12 cellular contexts compared by ENCODE assay signal in the genomic region with DNA sequence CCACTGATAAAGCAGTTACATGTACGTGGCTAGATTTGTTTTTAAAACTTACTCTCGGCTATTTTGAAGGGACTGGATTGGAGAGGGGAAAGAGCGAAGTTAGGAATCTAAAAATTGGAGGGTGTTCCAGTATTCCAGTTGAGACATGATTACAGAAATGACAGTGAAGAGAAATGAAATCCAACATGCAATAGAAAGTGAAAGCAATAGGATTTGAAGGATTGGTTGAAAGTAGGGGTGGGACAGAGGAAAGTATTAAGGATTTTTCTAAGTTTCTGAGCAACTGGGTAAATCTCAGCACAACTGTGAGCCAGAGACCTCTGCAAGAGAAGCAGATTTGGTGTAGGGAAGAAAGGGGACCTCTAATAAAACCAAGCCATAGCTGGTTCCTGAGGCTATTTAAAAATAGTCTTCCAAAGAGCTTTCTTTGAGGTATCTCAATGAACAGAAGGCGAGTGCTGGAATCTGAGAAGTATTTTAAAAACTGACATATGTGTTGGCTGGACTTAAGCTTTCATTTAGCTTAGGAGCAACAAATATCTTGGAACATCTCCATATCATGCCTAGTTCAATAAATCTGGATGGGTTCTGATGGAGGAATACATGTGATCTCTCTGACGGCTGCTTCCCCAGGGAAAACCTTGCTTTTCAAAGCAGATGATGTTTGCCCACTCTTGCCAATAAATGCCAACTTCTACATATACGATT.
A peak's percentile ranks its signal among the peaks of the same experiment; 100 is the strongest.
DNase-seq lines count a peak whose midpoint lies in the region; ATAC-seq and TF ChIP-seq lines count a peak whose summit lies in the region.
"Had no signal": no experiment of that assay in that cellular context is flagged by ENCODE, and none has a peak within 500 bp of the region (broad histone marks: within the 10 kb centered on the region; RNA-seq: fewer than 3 reads in every experiment).

No MANE protein-coding gene starts in this region.

- H3K36me3 ChIP-seq in adrenal gland (replicated peaks in 1 of 2) = no peaks in the 10 kb centered on the region
- no peaks in the 10 kb centered on the region for H3K36me3 ChIP-seq in upper lobe of right lung

- WGBS in adrenal gland, 4 donors = 36 to 45% (median 43%) methylated on average over 6 of the region's 6 CpGs

- peak overlapping the region; percentile 36 for H3K27ac Mint-ChIP-seq in nephron progenitor cell
- no peak overlapping the region for H3K27ac Mint-ChIP-seq in activated T-helper 2 cell treated with anti-CD3 and anti-CD28 coated beads, Interferon-gamma antibody, Interleukin-2, Interleukin-4, amounts not matched to agents 10 μg/mL and 5 μg/mL and 100 μg/mL, durations not matched to agents 14 hours and 24 hours and 36 hours
- no peak overlapping the region for H3K27ac Mint-ChIP-seq in immature natural killer cell
- H3K27ac Mint-ChIP-seq: activated CD8-positive, alpha-beta T cell treated with anti-CD3 and anti-CD28 coated beads, Interleukin-2, amount 10 ng/mL, durations not matched to agents 7 days and 5 days; naive thymus-derived CD8-positive, alpha-beta T cell; T-cell had no signal

- DNase-seq in adrenal gland (no peak), fibroblast of the conjunctiva (ENCODE audit: low read depth) (peak; percentile 5), nephron progenitor cell (no peak), upper lobe of right lung (no peak), immature natural killer cell (no peak), GM13976 (ENCODE audit: low spot score) (no peak)
- no peak for DNase-seq in activated T-helper 2 cell treated with anti-CD3 and anti-CD28 coated beads, Interferon-gamma antibody, Interleukin-2, Interleukin-4, amounts not matched to agents 10 μg/mL and 5 μg/mL and 100 μg/mL, durations not matched to agents 14 hours and 24 hours and 36 hours (ENCODE audit: low spot score)
- DNase-seq: activated CD8-positive, alpha-beta T cell treated with anti-CD3 and anti-CD28 coated beads, Interleukin-2, amount 10 ng/mL, durations not matched to agents 7 days and 5 days; amniotic stem cell; naive thymus-derived CD8-positive, alpha-beta T cell; T-cell had no signal

- in situ Hi-C loops in GM13976 (cut with MboI; ENCODE audit: low sequenced_read_pairs, unreplicated experiment) = no loop called here

- peaks cover 26% of the 10 kb centered on the region for H3K9me3 Mint-ChIP-seq in nephron progenitor cell
- H3K9me3 Mint-ChIP-seq in activated T-helper 2 cell treated with anti-CD3 and anti-CD28 coated beads, Interferon-gamma antibody, Interleukin-2, Interleukin-4, amounts not matched to agents 10 μg/mL and 5 μg/mL and 100 μg/mL, durations not matched to agents 14 hours and 24 hours and 36 hours = no peaks in the 10 kb centered on the region
- peaks cover 0 to 2% (median 0%) of the 10 kb centered on the region in 6 donors for H3K9me3 Mint-ChIP-seq in immature natural killer cell
- H3K9me3 Mint-ChIP-seq: T-cell had no signal

- H3K36me3 Mint-ChIP-seq in nephron progenitor cell (ENCODE audit: low read depth) (peaks cover 21% of the 10 kb centered on the region), immature natural killer cell (no peaks in the 10 kb centered on the region)
- no peaks in the 10 kb centered on the region for H3K36me3 Mint-ChIP-seq in activated T-helper 2 cell treated with anti-CD3 and anti-CD28 coated beads, Interferon-gamma antibody, Interleukin-2, Interleukin-4, amounts not matched to agents 10 μg/mL and 5 μg/mL and 100 μg/mL, durations not matched to agents 14 hours and 24 hours and 36 hours (ENCODE audit: low read depth)
- H3K36me3 Mint-ChIP-seq: T-cell had no signal

- H3K4me1 Mint-ChIP-seq in nephron progenitor cell (peaks cover 47% of the 10 kb centered on the region), immature natural killer cell (no peaks in the 10 kb centered on the region)
- peaks cover 2% of the 10 kb centered on the region for H3K4me1 Mint-ChIP-seq in activated T-helper 2 cell treated with anti-CD3 and anti-CD28 coated beads, Interferon-gamma antibody, Interleukin-2, Interleukin-4, amounts not matched to agents 10 μg/mL and 5 μg/mL and 100 μg/mL, durations not matched to agents 14 hours and 24 hours and 36 hours (ENCODE audit: low read depth)
- H3K4me1 Mint-ChIP-seq: T-cell had no signal

- intact Hi-C loops in adrenal gland (cut with DNase I) = no loop called here
- intact Hi-C loops in upper lobe of right lung (cut with DNase I) = loop anchor here (10.0 kb wide), 1 partner anchor 61 kb away; no protein-coding TSS in a partner anchor
- intact Hi-C loops in activated T-helper 2 cell treated with anti-CD3 and anti-CD28 coated beads, Interferon-gamma antibody, Interleukin-2, Interleukin-4, amounts not matched to agents 10 μg/mL and 5 μg/mL and 100 μg/mL, durations not matched to agents 14 hours and 24 hours and 36 hours (cut with micrococcal nuclease) = no loop called here

- no peak for TF ChIP-seq POLR2A in adrenal gland (IDR thresholded peaks at IDR 0.05)

- no peak overlapping the region for H3K4me3 Mint-ChIP-seq in nephron progenitor cell
- H3K4me3 Mint-ChIP-seq in activated T-helper 2 cell treated with anti-CD3 and anti-CD28 coated beads, Interferon-gamma antibody, Interleukin-2, Interleukin-4, amounts not matched to agents 10 μg/mL and 5 μg/mL and 100 μg/mL, durations not matched to agents 14 hours and 24 hours and 36 hours (ENCODE audit: low read depth) = no peak overlapping the region
- H3K4me3 Mint-ChIP-seq in immature natural killer cell = no peak overlapping the region
- H3K4me3 Mint-ChIP-seq: activated CD8-positive, alpha-beta T cell treated with anti-CD3 and anti-CD28 coated beads, Interleukin-2, amount 10 ng/mL, durations not matched to agents 7 days and 5 days; naive thymus-derived CD8-positive, alpha-beta T cell; T-cell had no signal

- no peak for TF ChIP-seq CTCF in adrenal gland (IDR thresholded peaks at IDR 0.05)
- TF ChIP-seq CTCF in nephron progenitor cell (IDR thresholded peaks at IDR 0.05) = no peak
- TF ChIP-seq CTCF in upper lobe of right lung (IDR thresholded peaks at IDR 0.05) = no peak
- TF ChIP-seq CTCF in GM13976 (IDR thresholded peaks at IDR 0.05; ENCODE audit: borderline replicate concordance, control extremely low read depth, extremely low read depth, insufficient read depth, missing control alignments) = no peak

- H3K9me3 ChIP-seq in adrenal gland (replicated peaks in 1 of 3) (no peaks in the 10 kb centered on the region), upper lobe of right lung (no peaks in the 10 kb centered on the region)

- H3K4me3 ChIP-seq in adrenal gland (peak overlapping the region in 2 of 4 donors; percentile 0 to 38), upper lobe of right lung (peak overlapping the region; percentile 28)

- ATAC-seq in upper lobe of right lung (peak; percentile 19), GM21526 (IDR thresholded peaks at IDR 0.05; ENCODE audit: low FRiP score, unreplicated experiment) (no peak)
- ATAC-seq: activated CD8-positive, alpha-beta T cell treated with anti-CD3 and anti-CD28 coated beads, Interleukin-2, amount 10 ng/mL, durations not matched to agents 7 days and 5 days; naive thymus-derived CD8-positive, alpha-beta T cell; T-cell had no signal

- H3K27me3 ChIP-seq in adrenal gland = no peaks in the 10 kb centered on the region
- H3K27me3 ChIP-seq in upper lobe of right lung = no peaks in the 10 kb centered on the region

- H3K27me3 Mint-ChIP-seq in nephron progenitor cell (ENCODE audit: low read depth, poor library complexity) (no peaks in the 10 kb centered on the region), immature natural killer cell (ENCODE audit: low read depth in 3 of 3) (peaks cover 0 to 3% (median 1%) of the 10 kb centered on the region in 3 donors)
- peaks cover 5% of the 10 kb centered on the region for H3K27me3 Mint-ChIP-seq in activated T-helper 2 cell treated with anti-CD3 and anti-CD28 coated beads, Interferon-gamma antibody, Interleukin-2, Interleukin-4, amounts not matched to agents 10 μg/mL and 5 μg/mL and 100 μg/mL, durations not matched to agents 14 hours and 24 hours and 36 hours (ENCODE audit: low read depth)
- H3K27me3 Mint-ChIP-seq: T-cell had no signal

- H3K27ac ChIP-seq in adrenal gland = peak overlapping the region in 3 of 5 donors; percentile 8 to 53 (median 14)
- peak overlapping the region; percentile 64 for H3K27ac ChIP-seq in upper lobe of right lung

- H3K4me1 ChIP-seq in adrenal gland (replicated peaks in 1 of 2) = peaks cover 10 to 23% of the 10 kb centered on the region in 2 donors
- H3K4me1 ChIP-seq in upper lobe of right lung = peaks cover 13% of the 10 kb centered on the region
